ENCODE assay signal across 9 cellular contexts in the genomic region with DNA sequence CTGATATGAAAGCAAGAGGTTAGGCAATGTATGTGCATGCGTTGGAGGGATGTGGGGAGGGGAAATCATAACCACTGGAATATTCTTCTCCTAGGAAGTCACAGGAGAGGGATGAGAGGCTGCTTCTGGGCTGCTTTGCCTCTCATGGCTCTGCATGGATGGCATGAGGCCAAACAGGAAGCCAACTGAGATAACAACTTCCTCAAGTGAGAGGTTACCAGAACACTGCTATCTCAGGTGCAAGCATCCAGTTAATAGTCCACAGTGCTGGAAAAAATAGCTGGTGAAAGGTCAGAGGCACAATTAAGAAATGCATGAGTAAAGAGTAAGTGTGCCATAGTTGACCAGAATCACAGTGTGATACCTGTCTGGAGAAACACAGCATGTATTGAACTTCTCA.
A peak's percentile ranks its signal among the peaks of the same experiment; 100 is the strongest.
DNase-seq lines count a peak whose midpoint lies in the region; ATAC-seq and TF ChIP-seq lines count a peak whose summit lies in the region.
"Had no signal": no experiment of that assay in that cellular context is flagged by ENCODE, and none has a peak within 500 bp of the region (broad histone marks: within the 10 kb centered on the region; RNA-seq: fewer than 3 reads in every experiment).

No MANE protein-coding gene starts in this region.

- H3K4me1 ChIP-seq in ovary (ENCODE audit: insufficient read depth): peaks cover 3% of the 10 kb centered on the region

- no peak for TF ChIP-seq EP300 in ovary (IDR thresholded peaks at IDR 0.05)

- peak overlapping the region; percentile 9 for H3K27ac Mint-ChIP-seq in activated CD8-positive, alpha-beta memory T cell treated with anti-CD3 and anti-CD28 coated beads, Interleukin-2, amount 10 ng/mL, durations not matched to agents 7 days and 5 days
- peak overlapping the region; percentile 4 for H3K27ac Mint-ChIP-seq in activated CD8-positive, alpha-beta T cell treated with anti-CD3 and anti-CD28 coated beads, Interleukin-2, amount 10 ng/mL, durations not matched to agents 7 days and 5 days
- H3K27ac Mint-ChIP-seq in naive thymus-derived CD8-positive, alpha-beta T cell: peak overlapping the region in 9 of 10 donors; percentile 5 to 70 (median 27)

- H3K9me3 ChIP-seq in ovary: no peaks in the 10 kb centered on the region

- TF ChIP-seq CTCF in HL-60 (IDR thresholded peaks at IDR 0.05; ENCODE audit: insufficient read depth, low read length) (no peak), ovary (IDR thresholded peaks at IDR 0.05) (no peak)

- H3K4me3 Mint-ChIP-seq in activated CD8-positive, alpha-beta memory T cell treated with anti-CD3 and anti-CD28 coated beads, Interleukin-2, amount 10 ng/mL, durations not matched to agents 7 days and 5 days: no peak overlapping the region
- no peak overlapping the region for H3K4me3 Mint-ChIP-seq in activated CD8-positive, alpha-beta T cell treated with anti-CD3 and anti-CD28 coated beads, Interleukin-2, amount 10 ng/mL, durations not matched to agents 7 days and 5 days
- H3K4me3 Mint-ChIP-seq in naive thymus-derived CD8-positive, alpha-beta T cell: peak overlapping the region in 2 of 10 donors; percentile 4 to 18

- no peaks in the 10 kb centered on the region for H3K9me3 Mint-ChIP-seq in activated CD8-positive, alpha-beta memory T cell treated with anti-CD3 and anti-CD28 coated beads, Interleukin-2, amount 10 ng/mL, durations not matched to agents 7 days and 5 days (ENCODE audit: low read depth)
- peaks cover 3% of the 10 kb centered on the region for H3K9me3 Mint-ChIP-seq in activated CD8-positive, alpha-beta T cell treated with anti-CD3 and anti-CD28 coated beads, Interleukin-2, amount 10 ng/mL, durations not matched to agents 7 days and 5 days (ENCODE audit: insufficient read depth)
- no peaks in the 10 kb centered on the region for H3K9me3 Mint-ChIP-seq in naive thymus-derived CD8-positive, alpha-beta T cell

- TF ChIP-seq POLR2A in ovary (IDR thresholded peaks at IDR 0.05): no peak

- intact Hi-C loops in ovary (cut with DNase I): no loop called here

- no peaks in the 10 kb centered on the region for H3K36me3 ChIP-seq in ovary

- DNase-seq in activated CD8-positive, alpha-beta memory T cell treated with anti-CD3 and anti-CD28 coated beads, Interleukin-2, amount 10 ng/mL, durations not matched to agents 7 days and 5 days: no peak
- DNase-seq in activated CD8-positive, alpha-beta memory T cell treated with anti-CD3 and anti-CD28 coated beads, Interleukin-2, amount 50 U/mL, for 48 hours: no peak
- peak; percentile 6 to 18 for DNase-seq in HL-60 (ENCODE audit: low read depth in 1 of 2, low spot score in 1 of 2)
- no peak for DNase-seq in activated CD8-positive, alpha-beta T cell treated with anti-CD3 and anti-CD28 coated beads, Interleukin-2, amount 10 ng/mL, durations not matched to agents 7 days and 5 days
- peak in 7 of 10 donors; percentile 12 to 29 (median 19) for DNase-seq in naive thymus-derived CD8-positive, alpha-beta T cell
- no peak for DNase-seq in NCI-H446 (lab: John Stamatoyannopoulos, UW)
- DNase-seq in ovary: no peak
- DNase-seq: left cardiac atrium had no signal

- H3K4me3 ChIP-seq in HL-60 (replicated peaks; ENCODE audit: insufficient read depth, low read length) (no peak overlapping the region), ovary (no peak overlapping the region)

- H3K4me1 Mint-ChIP-seq in activated CD8-positive, alpha-beta memory T cell treated with anti-CD3 and anti-CD28 coated beads, Interleukin-2, amount 10 ng/mL, durations not matched to agents 7 days and 5 days: peaks cover 40% of the 10 kb centered on the region
- peaks cover 32% of the 10 kb centered on the region for H3K4me1 Mint-ChIP-seq in activated CD8-positive, alpha-beta T cell treated with anti-CD3 and anti-CD28 coated beads, Interleukin-2, amount 10 ng/mL, durations not matched to agents 7 days and 5 days (ENCODE audit: low read depth)
- peaks cover 11 to 25% (median 18%) of the 10 kb centered on the region in 4 donors for H3K4me1 Mint-ChIP-seq in naive thymus-derived CD8-positive, alpha-beta T cell

- no peaks in the 10 kb centered on the region for H3K27me3 Mint-ChIP-seq in activated CD8-positive, alpha-beta memory T cell treated with anti-CD3 and anti-CD28 coated beads, Interleukin-2, amount 10 ng/mL, durations not matched to agents 7 days and 5 days
- no peaks in the 10 kb centered on the region for H3K27me3 Mint-ChIP-seq in activated CD8-positive, alpha-beta T cell treated with anti-CD3 and anti-CD28 coated beads, Interleukin-2, amount 10 ng/mL, durations not matched to agents 7 days and 5 days (ENCODE audit: low read depth)
- no peaks in the 10 kb centered on the region for H3K27me3 Mint-ChIP-seq in naive thymus-derived CD8-positive, alpha-beta T cell

- H3K36me3 Mint-ChIP-seq in activated CD8-positive, alpha-beta memory T cell treated with anti-CD3 and anti-CD28 coated beads, Interleukin-2, amount 10 ng/mL, durations not matched to agents 7 days and 5 days: peaks cover 8% of the 10 kb centered on the region
- H3K36me3 Mint-ChIP-seq in activated CD8-positive, alpha-beta T cell treated with anti-CD3 and anti-CD28 coated beads, Interleukin-2, amount 10 ng/mL, durations not matched to agents 7 days and 5 days (ENCODE audit: low read depth): peaks cover 21% of the 10 kb centered on the region
- no peaks in the 10 kb centered on the region for H3K36me3 Mint-ChIP-seq in naive thymus-derived CD8-positive, alpha-beta T cell

- POLR2A ChIA-PET in activated CD8-positive, alpha-beta T cell treated with anti-CD3 and anti-CD28 coated beads, Interleukin-2, amount 10 ng/mL, durations not matched to agents 7 days and 5 days (lab: Charles Lee): no interaction called here
- POLR2A ChIA-PET in naive thymus-derived CD8-positive, alpha-beta T cell (lab: Charles Lee): no interaction called here

- CTCF ChIA-PET in activated CD8-positive, alpha-beta memory T cell treated with anti-CD3 and anti-CD28 coated beads, Interleukin-2, amount 10 ng/mL, durations not matched to agents 7 days and 5 days (lab: Charles Lee): interaction anchor here (1.3 kb wide), 1 partner anchor 16 kb away, joined by 4 read pairs; no protein-coding TSS in a partner anchor
- CTCF ChIA-PET in activated CD8-positive, alpha-beta T cell treated with anti-CD3 and anti-CD28 coated beads, Interleukin-2, amount 10 ng/mL, durations not matched to agents 7 days and 5 days (lab: Charles Lee): no interaction called here

- 82 to 86% (median 84%) methylated on average over 1 of the region's 1 CpG for WGBS in ovary, 3 donors

- H3K27me3 ChIP-seq in HL-60 (ENCODE audit: insufficient read depth, poor library complexity, severe bottlenecking) (no peaks in the 10 kb centered on the region), ovary (no peaks in the 10 kb centered on the region)

- no peak for ATAC-seq in activated CD8-positive, alpha-beta memory T cell treated with anti-CD3 and anti-CD28 coated beads, Interleukin-2, amount 10 ng/mL, durations not matched to agents 7 days and 5 days
- peak; percentile 35 for ATAC-seq in activated CD8-positive, alpha-beta T cell treated with anti-CD3 and anti-CD28 coated beads, Interleukin-2, amount 10 ng/mL, durations not matched to agents 7 days and 5 days
- peak in 1 of 2 donors; percentile 63 for ATAC-seq in naive thymus-derived CD8-positive, alpha-beta T cell
- no peak for ATAC-seq in GM19328 (IDR thresholded peaks at IDR 0.05; ENCODE audit: unreplicated experiment)

- H3K27ac ChIP-seq in HL-60 (replicated peaks): no peak overlapping the region
- H3K27ac ChIP-seq in ovary: no peak overlapping the region

Comparison
In these comparisons a context has a peak if more than half of its experiments do, and no peak if none do; other contexts are left out.
1. DNase-seq: peak in HL-60 (2 of 2) and naive thymus-derived CD8-positive, alpha-beta T cell (7 of 10); none in activated CD8-positive, alpha-beta memory T cell treated with anti-CD3 and anti-CD28 coated beads, Interleukin-2, amount 10 ng/mL, durations not matched to agents 7 days and 5 days (single experiment), activated CD8-positive, alpha-beta memory T cell treated with anti-CD3 and anti-CD28 coated beads, Interleukin-2, amount 50 U/mL, for 48 hours (single experiment), activated CD8-positive, alpha-beta T cell treated with anti-CD3 and anti-CD28 coated beads, Interleukin-2, amount 10 ng/mL, durations not matched to agents 7 days and 5 days (single experiment), NCI-H446 (0 of 2) and ovary (0 of 5).
2. Peak in every context shown above with its lines, with median percentiles within 50 percentile points of each other: H3K27ac Mint-ChIP-seq.